23 cellular contexts compared by ENCODE assay signal in the genomic region with DNA sequence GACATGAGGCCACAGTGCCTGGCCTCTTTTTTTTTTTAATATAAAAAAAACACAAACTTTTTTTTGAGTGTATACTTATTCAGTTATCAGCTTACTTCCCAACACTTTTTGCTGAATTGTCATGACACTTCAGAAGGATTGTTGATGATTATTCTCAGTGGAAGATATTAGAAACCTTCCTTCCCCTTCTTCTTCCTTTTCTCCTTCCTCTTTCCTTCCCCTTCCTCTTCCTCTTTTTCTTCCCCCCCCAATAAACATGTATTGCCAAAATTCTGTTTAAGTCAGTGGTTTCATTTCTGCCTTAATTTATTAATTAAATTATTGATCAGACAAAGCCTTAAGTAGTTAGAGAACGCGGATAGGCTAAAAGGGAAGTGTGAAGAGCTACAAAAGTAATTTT. TPM values are rescaled to one million over a fixed set of nuclear protein-coding genes. Genes with fewer than 3 reads are reported as not detected.
DNase-seq lines count a peak whose midpoint lies in the region; ATAC-seq and TF ChIP-seq lines count a peak whose summit lies in the region.
"Had no signal": no experiment of that assay in that cellular context is flagged by ENCODE, and none has a peak within 500 bp of the region (broad histone marks: within the 10 kb centered on the region; RNA-seq: fewer than 3 reads in every experiment).

No MANE protein-coding gene starts in this region.

- H3K9me3 Mint-ChIP-seq in activated T-helper 1 cell treated with anti-CD3 and anti-CD28 coated beads, Interleukin-12 subunit alpha, Interleukin-12 subunit beta, Interleukin-2, Interleukin-4 antibody, amounts not matched to agents 30 ng/mL and 10 ng/mL and 1 ng/mL, durations not matched to agents 14 hours and 24 hours and 36 hours: no peaks in the 10 kb centered on the region
- H3K9me3 Mint-ChIP-seq: H9; natural killer cell treated with Interleukin-12 subunit alpha and Interleukin-12 subunit beta and Interleukin-15 and Interleukin-18, amount 100 ng/mL, for 72 hours had no signal

- intact Hi-C loops in OCI-LY7 (cut with micrococcal nuclease; ENCODE audit: unreplicated experiment): loop anchor here (5.0 kb wide), 3 partner anchors 556 to 1904 kb away; partner anchors contain the start of genes CCNYL1, CREB1 and KANSL1L
- intact Hi-C loops in posterior cingulate gyrus (cut with DNase I): loop anchor here (5.0 to 10.0 kb wide), 2 partner anchors 641 to 744 kb away; partner anchors contain the start of genes CREB1 and METTL21A
- intact Hi-C loops in activated T-helper 1 cell treated with anti-CD3 and anti-CD28 coated beads, Interleukin-12 subunit alpha, Interleukin-12 subunit beta, Interleukin-2, Interleukin-4 antibody, amounts not matched to agents 30 ng/mL and 10 ng/mL and 1 ng/mL, durations not matched to agents 14 hours and 24 hours and 36 hours (cut with micrococcal nuclease): loop anchor here (5.0 kb wide), 6 partner anchors 91 to 1904 kb away; partner anchors contain the start of genes FASTKD2, FZD5, KANSL1L and MAP2

- H3K27ac ChIP-seq in BLaER1 treated with 17β-estradiol and CSF1 and Interleukin-3, amounts not matched to agents 10 nM and 100 nM: peak overlapping the region in 6 of 11 experiments; percentile 22 to 98 (median 91); a peak in 6 of 22 replicates
- H3K27ac ChIP-seq in DND-41 (ENCODE audit: low read length): 0 out of 2 replicates have a peak overlapping the region, but pooled peaks have one; percentile 34
- no peak overlapping the region for H3K27ac ChIP-seq in OCI-LY7 (ENCODE audit: low read depth, low read length, poor library complexity, severe bottlenecking)
- H3K27ac ChIP-seq in fibroblast of lung (ENCODE audit: insufficient read depth, low read length): no peak overlapping the region
- H3K27ac ChIP-seq: adrenal gland, dorsolateral prefrontal cortex had no signal

- CTCF ChIA-PET in OCI-LY7 (lab: Charles Lee; ENCODE audit: unreplicated experiment): no interaction called here

- TF ChIP-seq CTCF in DND-41 (IDR thresholded peaks at IDR 0.05; ENCODE audit: borderline replicate concordance, extremely low read depth, low read length, poor library complexity, severe bottlenecking) (no peak), OCI-LY7 (conservative IDR thresholded peaks at IDR 0.05; ENCODE audit: low read length) (no peak), fibroblast of lung (conservative IDR thresholded peaks at IDR 0.05 in 1 of 2, IDR thresholded peaks at IDR 0.05 in 1 of 2; ENCODE audit: low read depth in 1 of 2, low read length in 2 of 2) (no peak)

- peaks cover 28 to 49% (median 44%) of the 10 kb centered on the region in 11 experiments for H3K36me3 ChIP-seq in BLaER1 treated with 17β-estradiol and CSF1 and Interleukin-3, amounts not matched to agents 10 nM and 100 nM
- peaks cover 29% of the 10 kb centered on the region for H3K36me3 ChIP-seq in DND-41 (ENCODE audit: insufficient read depth, low read length)
- peaks cover 31% of the 10 kb centered on the region for H3K36me3 ChIP-seq in OCI-LY7 (ENCODE audit: insufficient read depth, low read length)
- no peaks in the 10 kb centered on the region for H3K36me3 ChIP-seq in fibroblast of lung (ENCODE audit: control insufficient read depth, insufficient read depth, low read length)

- H3K27me3 Mint-ChIP-seq in activated T-helper 1 cell treated with anti-CD3 and anti-CD28 coated beads, Interleukin-12 subunit alpha, Interleukin-12 subunit beta, Interleukin-2, Interleukin-4 antibody, amounts not matched to agents 30 ng/mL and 10 ng/mL and 1 ng/mL, durations not matched to agents 14 hours and 24 hours and 36 hours (ENCODE audit: insufficient read depth): no peaks in the 10 kb centered on the region
- H3K27me3 Mint-ChIP-seq: natural killer cell treated with Interleukin-12 subunit alpha and Interleukin-12 subunit beta and Interleukin-15 and Interleukin-18, amount 100 ng/mL, for 72 hours had no signal

- DNase-seq in DND-41: no peak
- no peak for DNase-seq in OCI-LY7 (ENCODE audit: low spot score)
- DNase-seq in fibroblast of lung (ENCODE audit: low read depth in 2 of 2): no peak
- no peak for DNase-seq in posterior cingulate gyrus
- DNase-seq in activated T-helper 1 cell treated with anti-CD3 and anti-CD28 coated beads, Interleukin-12 subunit alpha, Interleukin-12 subunit beta, Interleukin-2, Interleukin-4 antibody, amounts not matched to agents 30 ng/mL and 10 ng/mL and 1 ng/mL, durations not matched to agents 14 hours and 24 hours and 36 hours (ENCODE audit: low spot score): no peak
- DNase-seq: activated CD4-positive, alpha-beta T cell treated with anti-CD3 and anti-CD28 coated beads for 4 hours; adrenal gland; dorsolateral prefrontal cortex; H9; kidney; mesenchymal stem cell; NCI-H1105; NCI-H2081; NCI-H510A treated with DMSO at 0.1 percent for 48 hours; SHP77 treated with DMSO at 0.1 percent for 48 hours; small intestine; stimulated activated CD4-positive, alpha-beta T cell treated with anti-CD3 and anti-CD28 coated beads, Interleukin-2, amount 100 ng/mL, for 48 hours; T1000; upper lobe of left lung had no signal

- H3K4me1 Mint-ChIP-seq in activated T-helper 1 cell treated with anti-CD3 and anti-CD28 coated beads, Interleukin-12 subunit alpha, Interleukin-12 subunit beta, Interleukin-2, Interleukin-4 antibody, amounts not matched to agents 30 ng/mL and 10 ng/mL and 1 ng/mL, durations not matched to agents 14 hours and 24 hours and 36 hours (ENCODE audit: low read depth): peaks cover 52% of the 10 kb centered on the region

- peaks cover 0 to 7% (median 0%) of the 10 kb centered on the region in 11 experiments; a peak in 3 of 22 replicates for H3K9me3 ChIP-seq in BLaER1 treated with 17β-estradiol and CSF1 and Interleukin-3, amounts not matched to agents 10 nM and 100 nM (replicated peaks in 1 of 11)
- H3K9me3 ChIP-seq in DND-41 (ENCODE audit: insufficient read depth, low read length, severe bottlenecking) (no peaks in the 10 kb centered on the region), OCI-LY7 (ENCODE audit: low read length) (no peaks in the 10 kb centered on the region), fibroblast of lung (ENCODE audit: control insufficient read depth, insufficient read depth, low read depth, low read length) (no peaks in the 10 kb centered on the region)
- H3K9me3 ChIP-seq: adrenal gland, upper lobe of left lung had no signal

- H3K4me2 ChIP-seq in BLaER1 treated with 17β-estradiol and CSF1 and Interleukin-3, amounts not matched to agents 10 nM and 100 nM: peak overlapping the region; percentile 88 to 100 (median 95); a peak in 21 of 22 replicates
- H3K4me2 ChIP-seq in DND-41 (ENCODE audit: insufficient read depth, low read length) (peak overlapping the region; percentile 84; the same call in 1 of the 2 replicates), OCI-LY7 (ENCODE audit: low read length) (peak overlapping the region; percentile 87), fibroblast of lung (ENCODE audit: extremely low read depth, insufficient read depth, low read length) (peak overlapping the region; percentile 74)

- H3K4me1 ChIP-seq in BLaER1 treated with 17β-estradiol and CSF1 and Interleukin-3, amounts not matched to agents 10 nM and 100 nM: peaks cover 34 to 43% (median 39%) of the 10 kb centered on the region in 10 experiments
- H3K4me1 ChIP-seq in DND-41 (ENCODE audit: insufficient read depth, low read length) (peaks cover 39% of the 10 kb centered on the region), OCI-LY7 (ENCODE audit: insufficient read depth, low read length, poor library complexity, severe bottlenecking) (peaks cover 37% of the 10 kb centered on the region), fibroblast of lung (ENCODE audit: control insufficient read depth, extremely low read depth, insufficient read depth, low read length) (peaks cover 5% of the 10 kb centered on the region)

- BruUV-seq in OCI-LY7 (replicated peaks; lab: Mats Ljungman, UMichigan): no TSS peak

- ATAC-seq in DND-41 (ENCODE audit: insufficient read depth, low read depth) (no peak), GM18870 (IDR thresholded peaks at IDR 0.05; ENCODE audit: unreplicated experiment) (no peak), HG02759 (IDR thresholded peaks at IDR 0.05; ENCODE audit: unreplicated experiment) (no peak)
- ATAC-seq: natural killer cell treated with Interleukin-12 subunit alpha and Interleukin-12 subunit beta and Interleukin-15 and Interleukin-18, amount 100 ng/mL, for 72 hours had no signal

- H2AFZ ChIP-seq in DND-41 (ENCODE audit: low read depth, low read length) (no peak overlapping the region), OCI-LY7 (ENCODE audit: low read length) (no peak overlapping the region), fibroblast of lung (ENCODE audit: low read length) (no peak overlapping the region)

- POLR2A ChIA-PET in OCI-LY7 (lab: Charles Lee): interaction anchor here (0.6 to 5.0 kb wide), 9 partner anchors 11 to 739 kb away, joined by 3 to 44 read pairs (median 4); partner anchors contain the start of gene IDH1

- peak overlapping the region in 6 of 10 experiments; percentile 10 to 96 (median 86); a peak in 7 of 20 replicates for H3K4me3 ChIP-seq in BLaER1 treated with 17β-estradiol and CSF1 and Interleukin-3, amounts not matched to agents 10 nM and 100 nM
- H3K4me3 ChIP-seq in DND-41 (ENCODE audit: low read depth in 1 of 2, low read length in 2 of 2) (peak overlapping the region in 1 of 2 experiments; percentile 82; a peak in 1 of 4 replicates), OCI-LY7 (ENCODE audit: low read depth, low read length, poor library complexity, severe bottlenecking) (no peak overlapping the region), fibroblast of lung (replicated peaks in 1 of 4; ENCODE audit: control extremely low read depth in 1 of 4, insufficient read depth in 1 of 4, low read depth in 3 of 4, low read length in 4 of 4) (no peak overlapping the region)
- H3K4me3 ChIP-seq: upper lobe of left lung had no signal

- peaks cover 13 to 65% (median 41%) of the 10 kb centered on the region in 11 experiments; a peak in 17 of 22 replicates for H4K20me1 ChIP-seq in BLaER1 treated with 17β-estradiol and CSF1 and Interleukin-3, amounts not matched to agents 10 nM and 100 nM
- H4K20me1 ChIP-seq in DND-41 (ENCODE audit: insufficient read depth, low read length) (peaks cover 13% of the 10 kb centered on the region), OCI-LY7 (ENCODE audit: insufficient read depth, low read length) (peaks cover 20% of the 10 kb centered on the region), fibroblast of lung (ENCODE audit: control insufficient read depth, extremely low read depth, insufficient read depth, low read length) (no peaks in the 10 kb centered on the region)

- H3K79me2 ChIP-seq in DND-41 (ENCODE audit: insufficient read depth, low read length) (peaks cover 82% of the 10 kb centered on the region), OCI-LY7 (ENCODE audit: insufficient read depth, low read depth, low read length) (peaks cover 60% of the 10 kb centered on the region), fibroblast of lung (ENCODE audit: control insufficient read depth, insufficient read depth, low read length) (peaks cover 42% of the 10 kb centered on the region)

- no peak overlapping the region for H3K4me3 Mint-ChIP-seq in activated T-helper 1 cell treated with anti-CD3 and anti-CD28 coated beads, Interleukin-12 subunit alpha, Interleukin-12 subunit beta, Interleukin-2, Interleukin-4 antibody, amounts not matched to agents 30 ng/mL and 10 ng/mL and 1 ng/mL, durations not matched to agents 14 hours and 24 hours and 36 hours

- peaks cover 13% of the 10 kb centered on the region for H3K36me3 Mint-ChIP-seq in activated T-helper 1 cell treated with anti-CD3 and anti-CD28 coated beads, Interleukin-12 subunit alpha, Interleukin-12 subunit beta, Interleukin-2, Interleukin-4 antibody, amounts not matched to agents 30 ng/mL and 10 ng/mL and 1 ng/mL, durations not matched to agents 14 hours and 24 hours and 36 hours (ENCODE audit: low read depth)

- peak overlapping the region in 4 of 11 experiments; percentile 10 to 96 (median 90); a peak in 2 of 22 replicates for H3K9ac ChIP-seq in BLaER1 treated with 17β-estradiol and CSF1 and Interleukin-3, amounts not matched to agents 10 nM and 100 nM
- H3K9ac ChIP-seq in DND-41 (ENCODE audit: low read depth, low read length) (0 out of 2 replicates have a peak overlapping the region, but pooled peaks have one; percentile 74), fibroblast of lung (ENCODE audit: insufficient read depth, low read length) (no peak overlapping the region)

- H3K27me3 ChIP-seq in BLaER1 treated with 17β-estradiol and CSF1 and Interleukin-3, amounts not matched to agents 10 nM and 100 nM: no peaks in the 10 kb centered on the region
- H3K27me3 ChIP-seq in DND-41 (ENCODE audit: insufficient read depth, low read length, poor library complexity) (no peaks in the 10 kb centered on the region), fibroblast of lung (ENCODE audit: control insufficient read depth, insufficient read depth, low read length) (no peaks in the 10 kb centered on the region)
- H3K27me3 ChIP-seq: adrenal gland, dorsolateral prefrontal cortex, upper lobe of left lung had no signal

- H3K9me2 ChIP-seq in OCI-LY7 (ENCODE audit: insufficient read depth, low read length): no peaks in the 10 kb centered on the region

- no peak overlapping the region for H3K27ac Mint-ChIP-seq in activated T-helper 1 cell treated with anti-CD3 and anti-CD28 coated beads, Interleukin-12 subunit alpha, Interleukin-12 subunit beta, Interleukin-2, Interleukin-4 antibody, amounts not matched to agents 30 ng/mL and 10 ng/mL and 1 ng/mL, durations not matched to agents 14 hours and 24 hours and 36 hours

RNA-seq across cellular contexts. Expression of gene PIKFYVE, which starts 2.5 kb away (rescaled TPM):
- total RNA-seq in OCI-LY7 (2014; rRNA removed; shearing (Covaris generic)): 29.2 and 29.7 TPM in 2 replicates
- total RNA-seq in OCI-LY7 (2022) (50.0 and 52.2 TPM in 2 replicates), fibroblast of lung (33.6 and 40.1 TPM in 2 replicates)
- 22.0 and 23.8 TPM in 2 replicates for polyA plus RNA-seq in fibroblast of lung
- polyA plus RNA-seq in fibroblast of lung (2012): 9.5 and 11.4 TPM in 2 replicates
- 7.6 and 17.4 TPM in 2 replicates for polyA minus RNA-seq in fibroblast of lung (ENCODE audit: low replicate concordance)
- total RNA-seq in activated T-helper 1 cell treated with anti-CD3 and anti-CD28 coated beads, Interleukin-12 subunit alpha, Interleukin-12 subunit beta, Interleukin-2, Interleukin-4 antibody, amounts not matched to agents 30 ng/mL and 10 ng/mL and 1 ng/mL, durations not matched to agents 14 hours and 24 hours and 36 hours: 28.7 and 33.5 TPM in 2 replicates

RNA-seq across cellular contexts. Expression of gene IDH1, which starts 13.7 kb away (rescaled TPM):
- 28.2 and 36.2 TPM in 2 replicates for total RNA-seq in OCI-LY7 (2014; rRNA removed; shearing (Covaris generic))
- 48.9 and 57.2 TPM in 2 replicates for total RNA-seq in OCI-LY7 (2022)
- 353 and 378 TPM in 2 replicates for total RNA-seq in fibroblast of lung
- 199 and 200 TPM in 2 replicates for polyA plus RNA-seq in fibroblast of lung
- polyA plus RNA-seq in fibroblast of lung (2012): 118 and 132 TPM in 2 replicates
- polyA minus RNA-seq in fibroblast of lung (ENCODE audit: low replicate concordance): 29.0 and 36.5 TPM in 2 replicates
- total RNA-seq in activated T-helper 1 cell treated with anti-CD3 and anti-CD28 coated beads, Interleukin-12 subunit alpha, Interleukin-12 subunit beta, Interleukin-2, Interleukin-4 antibody, amounts not matched to agents 30 ng/mL and 10 ng/mL and 1 ng/mL, durations not matched to agents 14 hours and 24 hours and 36 hours: 23.8 and 23.9 TPM in 2 replicates

Comparison
In these comparisons a context has a peak if more than half of its experiments do, and no peak if none do; other contexts are left out.
1. H3K27ac ChIP-seq: peak in BLaER1 treated with 17β-estradiol and CSF1 and Interleukin-3, amounts not matched to agents 10 nM and 100 nM (6 of 11) and DND-41 (single experiment); none in OCI-LY7 (single experiment) and fibroblast of lung (single experiment).
2. H3K4me3 ChIP-seq: peak in BLaER1 treated with 17β-estradiol and CSF1 and Interleukin-3, amounts not matched to agents 10 nM and 100 nM (6 of 10); none in OCI-LY7 (single experiment) and fibroblast of lung (0 of 4).
3. Peak in every context shown above with its lines, with median percentiles within 50 percentile points of each other: H3K4me2 ChIP-seq.